In the genomic region with DNA sequence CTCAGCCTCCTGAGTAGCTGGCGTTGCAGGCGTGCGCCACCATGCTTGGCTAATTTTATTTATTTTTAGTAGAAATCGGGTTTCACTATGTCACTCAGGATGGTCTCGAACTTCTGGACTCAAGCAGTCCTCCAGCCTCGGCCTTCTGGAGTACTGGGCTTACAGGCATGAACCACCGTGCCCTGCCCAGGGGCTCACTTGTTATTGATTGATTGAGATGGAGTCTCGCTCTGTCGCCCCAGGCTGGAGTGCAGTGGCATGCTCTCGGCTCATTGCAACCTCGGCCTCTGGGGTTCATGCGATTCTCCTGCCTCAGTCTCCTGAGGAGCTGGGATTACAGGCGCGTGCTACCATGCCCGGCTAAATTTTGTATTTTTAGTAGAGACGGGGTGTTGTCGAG, we compare ENCODE assay signal across 1 cellular context.
TF ChIP-seq lines count a peak whose summit lies in the region.

No MANE protein-coding gene starts in this region.

TF ChIP-seq in SK-N-SH treated with all-trans-retinoic acid at 6 μM for 48 hours, 23 proteins besides CTCF, POLR2A, EP300 and RAD21 (continued from another document):
- no peak for TF ChIP-seq TSHZ2 (CRISPR knock-in tag; IDR thresholded peaks at IDR 0.05)
- TF ChIP-seq ZFP30 (CRISPR knock-in tag; IDR thresholded peaks at IDR 0.05) = no peak
- TF ChIP-seq ESRRG (CRISPR knock-in tag; IDR thresholded peaks at IDR 0.05) = no peak
- TF ChIP-seq PPARA (CRISPR knock-in tag; IDR thresholded peaks at IDR 0.05; ENCODE audit: borderline replicate concordance) = no peak
- TF ChIP-seq ZNF8 (CRISPR knock-in tag; IDR thresholded peaks at IDR 0.05) = no peak
- TF ChIP-seq, protein P1, sequence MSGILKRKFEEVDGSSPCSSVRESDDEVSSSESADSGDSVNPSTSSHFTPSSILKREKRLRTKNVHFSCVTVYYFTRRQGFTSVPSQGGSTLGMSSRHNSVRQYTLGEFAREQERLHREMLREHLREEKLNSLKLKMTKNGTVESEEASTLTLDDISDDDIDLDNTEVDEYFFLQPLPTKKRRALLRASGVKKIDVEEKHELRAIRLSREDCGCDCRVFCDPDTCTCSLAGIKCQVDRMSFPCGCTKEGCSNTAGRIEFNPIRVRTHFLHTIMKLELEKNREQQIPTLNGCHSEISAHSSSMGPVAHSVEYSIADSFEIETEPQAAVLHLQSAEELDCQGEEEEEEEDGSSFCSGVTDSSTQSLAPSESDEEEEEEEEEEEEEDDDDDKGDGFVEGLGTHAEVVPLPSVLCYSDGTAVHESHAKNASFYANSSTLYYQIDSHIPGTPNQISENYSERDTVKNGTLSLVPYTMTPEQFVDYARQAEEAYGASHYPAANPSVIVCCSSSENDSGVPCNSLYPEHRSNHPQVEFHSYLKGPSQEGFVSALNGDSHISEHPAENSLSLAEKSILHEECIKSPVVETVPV (CRISPR knock-in tag; IDR thresholded peaks at IDR 0.05) = no peak
- TF ChIP-seq ZNF565 (CRISPR knock-in tag; conservative IDR thresholded peaks at IDR 0.05; ENCODE audit: low read depth) = no peak
